16 cellular contexts compared by ENCODE assay signal in the genomic region with DNA sequence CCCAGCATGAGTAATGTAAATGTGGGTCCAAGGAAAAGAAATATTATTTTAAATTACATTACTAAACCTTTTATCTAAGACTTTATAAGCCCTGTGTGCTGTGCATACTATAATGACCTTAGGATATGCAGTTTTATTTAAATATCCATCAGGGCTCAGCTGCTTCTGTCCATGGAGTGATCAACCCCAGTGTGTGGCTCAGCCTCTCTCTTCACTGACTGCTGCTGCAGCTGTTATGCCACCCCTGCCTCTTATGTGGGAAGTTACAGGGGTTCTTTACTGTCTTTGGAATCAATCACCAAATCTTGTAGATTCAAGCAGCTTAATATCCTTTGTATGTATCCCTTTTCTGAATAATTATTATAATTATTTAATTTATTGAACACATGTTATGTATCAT. TPM values are rescaled to one million over a fixed set of nuclear protein-coding genes. Genes with fewer than 3 reads are reported as not detected.
DNase-seq lines count a peak whose midpoint lies in the region; ATAC-seq and TF ChIP-seq lines count a peak whose summit lies in the region.
"Had no signal": no experiment of that assay in that cellular context is flagged by ENCODE, and none has a peak within 500 bp of the region (broad histone marks: within the 10 kb centered on the region; RNA-seq: fewer than 3 reads in every experiment).

No MANE protein-coding gene starts in this region.

- H3K9me3 ChIP-seq in RWPE2 (ENCODE audit: severe bottlenecking) = no peaks in the 10 kb centered on the region
- H3K9me3 ChIP-seq: A549, HAP-1 had no signal

- peaks cover 28% of the 10 kb centered on the region for H3K4me1 ChIP-seq in RWPE2 (ENCODE audit: insufficient read depth, poor library complexity, severe bottlenecking)
- H3K4me1 ChIP-seq: A549, HAP-1 had no signal

- H3K4me3 ChIP-seq in RWPE2 (ENCODE audit: severe bottlenecking) = no peak overlapping the region
- H3K4me3 ChIP-seq: A549, HAP-1 had no signal

- ATAC-seq in RWPE2 (ENCODE audit: low read depth) (no peak), GM19035 (IDR thresholded peaks at IDR 0.05; ENCODE audit: unreplicated experiment) (no peak), left cardiac atrium (no peak)
- ATAC-seq: A549 had no signal

- no peaks in the 10 kb centered on the region for H3K36me3 ChIP-seq in RWPE2 (ENCODE audit: low read depth)
- H3K36me3 ChIP-seq: HAP-1 had no signal

- peaks cover 31% of the 10 kb centered on the region for H3K4me1 Mint-ChIP-seq in HFFc6 (ENCODE audit: low read depth)
- H3K4me1 Mint-ChIP-seq: CD4-positive, alpha-beta memory T cell had no signal

- intact Hi-C loops in left cardiac atrium (cut with DNase I) = no loop called here

- H3K9me3 Mint-ChIP-seq in HFFc6 = no peaks in the 10 kb centered on the region

- DNase-seq in HFFc6 = no peak
- no peak for DNase-seq in RWPE2 (ENCODE audit: low spot score)
- peak; percentile 19 for DNase-seq in myocyte (ENCODE audit: low read depth)
- no peak for DNase-seq in left cardiac atrium
- DNase-seq in SKM-1 treated with dmso at 0.1 percent for 144 hours (lab: John Stamatoyannopoulos, UW; ENCODE audit: unreplicated experiment) = no peak
- DNase-seq: 8988T; ACHN; C1 segment of cervical spinal cord; CD4-positive, alpha-beta memory T cell; COR-L47; DMS153; DND-41; GOT3 had no signal

- peak overlapping the region; percentile 40 for H3K27ac ChIP-seq in RWPE2 (ENCODE audit: poor library complexity, severe bottlenecking)
- H3K27ac ChIP-seq: A549 had no signal

- no peaks in the 10 kb centered on the region for H3K27me3 ChIP-seq in RWPE2 (ENCODE audit: insufficient read depth, poor library complexity, severe bottlenecking)

- no peaks in the 10 kb centered on the region; the same call in 1 of the 2 replicates for H3K36me3 Mint-ChIP-seq in HFFc6 (ENCODE audit: low read depth)
- H3K36me3 Mint-ChIP-seq: CD4-positive, alpha-beta memory T cell had no signal

- no peak overlapping the region for H3K4me3 Mint-ChIP-seq in HFFc6
- H3K4me3 Mint-ChIP-seq: CD4-positive, alpha-beta memory T cell had no signal

- H3K27ac Mint-ChIP-seq in HFFc6 = peak overlapping the region; percentile 16; the same call in 1 of the 2 replicates
- H3K27ac Mint-ChIP-seq: CD4-positive, alpha-beta memory T cell had no signal

- TF ChIP-seq CTCF in HFFc6 (IDR thresholded peaks at IDR 0.05) (no peak), RWPE2 (IDR thresholded peaks at IDR 0.05; ENCODE audit: poor library complexity, severe bottlenecking) (no peak)

- no peaks in the 10 kb centered on the region; the same call in 1 of the 2 replicates for H3K27me3 Mint-ChIP-seq in HFFc6 (ENCODE audit: insufficient read depth)
- H3K27me3 Mint-ChIP-seq: CD4-positive, alpha-beta memory T cell had no signal

RNA-seq across cellular contexts. Expression of a gene that starts 54.4 kb away (rescaled TPM):
- 1 to 10 TPM in 3 of 6 experiments, under 1 TPM in 3; 0.20 to 3.2 (median 0.92) TPM for total RNA-seq in HFFc6 (2021; fragmentation: NEBNext Ultra II Directional; extraction: Animal tissue kit (Norgen Biotek cat#: 25700))
- total RNA-seq in myocyte (1.0 and 1.7 TPM in 2 replicates), left cardiac atrium (under 1 TPM; 0.77 to 0.92 TPM)
- 0.21 TPM for polyA plus RNA-seq in myocyte (2012)
- total RNA-seq: CD4-positive, alpha-beta memory T cell had no signal
- polyA plus RNA-seq: CD4-positive, alpha-beta memory T cell had no signal
